Comparison of ENCODE assay signal across 13 cellular contexts in genomic region chr16:66881964-66882508, GRCh38. TPM values are rescaled to one million over a fixed set of nuclear protein-coding genes. Genes with fewer than 3 reads are reported as not detected.
DNase-seq lines count a peak whose midpoint lies in the region; ATAC-seq, FAIRE-seq and TF ChIP-seq lines count a peak whose summit lies in the region.
"Had no signal": no experiment of that assay in that cellular context is flagged by ENCODE, and none has a peak within 500 bp of the region (broad histone marks: within the 10 kb centered on the region; RNA-seq: fewer than 3 reads in every experiment).

No MANE protein-coding gene starts in this region.

- no peak overlapping the region for H2BK5ac ChIP-seq in H1 (ENCODE audit: low read depth, low read length)

- TF ChIP-seq CTCF in OCI-LY1 (IDR thresholded peaks at IDR 0.05; ENCODE audit: low read length) (no peak), H1 (IDR thresholded peaks at IDR 0.05; ENCODE audit: control extremely low read depth in 1 of 3, insufficient read depth in 1 of 3, low read depth in 1 of 3, low read length in 3 of 3) (no peak), parathyroid adenoma (IDR thresholded peaks at IDR 0.05) (no peak), endothelial cell (IDR thresholded peaks at IDR 0.05; ENCODE audit: unreplicated experiment) (no peak)

- peaks cover 27% of the 10 kb centered on the region for H3K4me1 ChIP-seq in OCI-LY1 (ENCODE audit: insufficient read depth, low read length, severe bottlenecking)
- peaks cover 0 to 10% (median 3%) of the 10 kb centered on the region in 4 experiments; a peak in 3 of 7 replicates for H3K4me1 ChIP-seq in H1 (replicated peaks in 1 of 4; ENCODE audit: control insufficient read depth in 3 of 4, insufficient read depth in 4 of 4, low read length in 3 of 4)
- peaks cover 13% of the 10 kb centered on the region for H3K4me1 ChIP-seq in parathyroid adenoma

- H3K27me3 Mint-ChIP-seq in T-helper 2 cell treated with Interferon-gamma antibody and Interleukin-4, amounts not matched to agents 5 μg/mL and 100 μg/mL, for 36 hours (ENCODE audit: low read depth), result no peaks in the 10 kb centered on the region
- H3K27me3 Mint-ChIP-seq in endothelial cell (ENCODE audit: unreplicated experiment), result peaks cover 7% of the 10 kb centered on the region

- H4K8ac ChIP-seq in H1 (ENCODE audit: extremely low read depth, insufficient read depth, low read length), result no peak overlapping the region

- no peak overlapping the region for H2BK20ac ChIP-seq in H1 (ENCODE audit: low read length)

- no peak overlapping the region for H2AK5ac ChIP-seq in H1 (ENCODE audit: low read depth, low read length)

- no peak overlapping the region for H2BK12ac ChIP-seq in H1 (ENCODE audit: low read depth, low read length)

- H3K9ac ChIP-seq in OCI-LY1 (ENCODE audit: low read length) (no peak overlapping the region), H1 (replicated peaks in 1 of 4; ENCODE audit: extremely low read depth in 1 of 4, low read depth in 3 of 4, low read length in 3 of 4) (no peak overlapping the region), parathyroid adenoma (no peak overlapping the region)

- no peak for ATAC-seq in HG03095 (IDR thresholded peaks at IDR 0.05; ENCODE audit: unreplicated experiment)
- ATAC-seq: activated naive CD4-positive, alpha-beta T cell treated with anti-CD3 and anti-CD28 coated beads, Interleukin-2, amount 50 U/mL, for 72 hours; left colon had no signal

- peak overlapping the region; percentile 77; the same call in 1 of the 2 replicates for H3K4me2 ChIP-seq in OCI-LY1 (ENCODE audit: low read length)
- H3K4me2 ChIP-seq in H1 (ENCODE audit: insufficient read depth in 1 of 2, low read depth in 2 of 2, low read length in 2 of 2), result peak overlapping the region; percentile 68 to 89; a peak in 3 of 4 replicates
- H3K4me2 ChIP-seq in parathyroid adenoma (ENCODE audit: low read length), result peak overlapping the region; percentile 61

- H3K36me3 ChIP-seq in OCI-LY1 (ENCODE audit: insufficient read depth, low read length), result peaks cover 29% of the 10 kb centered on the region
- peaks cover 10 to 30% (median 21%) of the 10 kb centered on the region in 4 experiments for H3K36me3 ChIP-seq in H1 (ENCODE audit: control insufficient read depth in 2 of 4, insufficient read depth in 4 of 4, low read length in 3 of 4)
- H3K36me3 ChIP-seq in parathyroid adenoma (ENCODE audit: control insufficient read depth, insufficient read depth, low read length), result no peaks in the 10 kb centered on the region

- H2BK15ac ChIP-seq in H1 (ENCODE audit: low read length), result no peak overlapping the region

- H3K56ac ChIP-seq in H1 (replicated peaks; ENCODE audit: insufficient read length, low read depth, low read length), result no peak overlapping the region

- H3K18ac ChIP-seq in H1 (ENCODE audit: extremely low read depth, low read length), result no peak overlapping the region

- no peak for DNase-seq in T-helper 2 cell treated with Interferon-gamma antibody and Interleukin-4, amounts not matched to agents 5 μg/mL and 100 μg/mL, for 36 hours (ENCODE audit: low spot score)
- no peak for DNase-seq in T-helper 2 cell
- DNase-seq in H1 (ENCODE audit: low read depth in 1 of 2, low spot score in 2 of 2), result no peak
- DNase-seq in substantia nigra (lab: John Stamatoyannopoulos, UW), result no peak
- DNase-seq in endothelial cell (ENCODE audit: low spot score), result no peak
- DNase-seq: ACHN; NCI-H510A treated with DMSO at 0.1 percent for 48 hours; stimulated activated CD4-positive, alpha-beta T cell treated with anti-CD3 and anti-CD28 coated beads, Interleukin-2, amount 100 ng/mL, for 48 hours had no signal

- H3K23me2 ChIP-seq in H1 (ENCODE audit: low read depth, low read length), result peaks cover 8% of the 10 kb centered on the region; the same call in 1 of the 2 replicates

- no peak overlapping the region for H3K14ac ChIP-seq in H1 (ENCODE audit: insufficient read length)

- H4K20me1 ChIP-seq in OCI-LY1 (ENCODE audit: insufficient read depth, low read length) (no peaks in the 10 kb centered on the region), H1 (replicated peaks in 1 of 2; ENCODE audit: control insufficient read depth in 1 of 2, insufficient read depth in 2 of 2, low read length in 2 of 2) (peaks cover 7 to 15% of the 10 kb centered on the region in 2 experiments)

- H3K36me3 Mint-ChIP-seq in T-helper 2 cell treated with Interferon-gamma antibody and Interleukin-4, amounts not matched to agents 5 μg/mL and 100 μg/mL, for 36 hours (ENCODE audit: low read depth), result peaks cover 24% of the 10 kb centered on the region
- peaks cover 13% of the 10 kb centered on the region for H3K36me3 Mint-ChIP-seq in endothelial cell (ENCODE audit: low read depth, unreplicated experiment)

- H4K5ac ChIP-seq in H1 (ENCODE audit: insufficient read length, low read depth, low read length), result no peak overlapping the region

- H3K27ac ChIP-seq in OCI-LY1 (ENCODE audit: low read depth, low read length, poor library complexity, severe bottlenecking) (no peak overlapping the region), H1 (ENCODE audit: low read depth, low read length) (no peak overlapping the region), parathyroid adenoma (no peak overlapping the region), substantia nigra (ENCODE audit: low read depth, low read length, poor library complexity, severe bottlenecking) (no peak overlapping the region)

- H3K9me3 ChIP-seq in OCI-LY1 (ENCODE audit: low read length) (no peaks in the 10 kb centered on the region), H1 (ENCODE audit: insufficient read depth in 2 of 2, low read depth in 1 of 2, low read length in 1 of 2) (no peaks in the 10 kb centered on the region), parathyroid adenoma (ENCODE audit: control insufficient read depth, low read length) (no peaks in the 10 kb centered on the region)

- H3F3A ChIP-seq in OCI-LY1 (ENCODE audit: insufficient read depth, low read length), result no peaks in the 10 kb centered on the region

- H3K27me3 ChIP-seq in OCI-LY1 (ENCODE audit: insufficient read depth, low read length) (no peaks in the 10 kb centered on the region), H1 (replicated peaks in 1 of 4; ENCODE audit: control insufficient read depth in 3 of 4, extremely low read depth in 1 of 4, insufficient read depth in 3 of 4, low read length in 3 of 4) (peaks cover 0 to 3% (median 0%) of the 10 kb centered on the region in 4 experiments; a peak in 1 of 7 replicates), parathyroid adenoma (ENCODE audit: control insufficient read depth, insufficient read depth, low read length) (no peaks in the 10 kb centered on the region)

- no peak for TF ChIP-seq RAD21 in H1 (IDR thresholded peaks at IDR 0.05 in 1 of 2, conservative IDR thresholded peaks at IDR 0.05 in 1 of 2; ENCODE audit: low read depth in 2 of 2, low read length in 2 of 2)

- no peak for TF ChIP-seq EP300 in H1 (IDR thresholded peaks at IDR 0.05; ENCODE audit: borderline replicate concordance in 1 of 2, low read depth in 2 of 2, low read length in 2 of 2)

- no peak overlapping the region for H3K4ac ChIP-seq in H1 (replicated peaks; ENCODE audit: insufficient read length, low read depth, low read length)

- peaks cover 48% of the 10 kb centered on the region for H3K4me1 Mint-ChIP-seq in T-helper 2 cell treated with Interferon-gamma antibody and Interleukin-4, amounts not matched to agents 5 μg/mL and 100 μg/mL, for 36 hours (ENCODE audit: low read depth)
- peaks cover 10% of the 10 kb centered on the region for H3K4me1 Mint-ChIP-seq in endothelial cell (ENCODE audit: unreplicated experiment)

- H3K9me2 ChIP-seq in OCI-LY1 (ENCODE audit: low read depth, low read length), result no peaks in the 10 kb centered on the region

- no peak overlapping the region for H2BK120ac ChIP-seq in H1 (replicated peaks; ENCODE audit: low read depth, low read length)

- H3K4me3 ChIP-seq in OCI-LY1 (ENCODE audit: low read depth, low read length, poor library complexity, severe bottlenecking) (peak overlapping the region; percentile 70), H1 (ENCODE audit: extremely low read depth in 1 of 4, insufficient read depth in 2 of 4, low read depth in 3 of 4, low read length in 4 of 4) (peak overlapping the region in 1 of 4 experiments; percentile 84; a peak in 2 of 8 replicates), parathyroid adenoma (ENCODE audit: low read depth, low read length) (peak overlapping the region; percentile 36)

- CTCF ChIA-PET in H1 (lab: Charles Lee; ENCODE audit: partially characterized antibody), result interaction anchor here (0.6 to 42.0 kb wide), 9 partner anchors 9 to 316 kb away, joined by 3 to 1009 read pairs (median 3); partner anchors contain the start of genes CDH16, DYNC1LI2 and RRAD

- POLR2A ChIA-PET in H1 (lab: Charles Lee; ENCODE audit: partially characterized antibody), result interaction anchor here (0.6 to 3.0 kb wide), 6 partner anchors 8 to 131 kb away, joined by 3 to 12 read pairs (median 7); partner anchors contain the start of gene DYNC1LI2

- peak overlapping the region; percentile 79 for H3K4me3 Mint-ChIP-seq in T-helper 2 cell treated with Interferon-gamma antibody and Interleukin-4, amounts not matched to agents 5 μg/mL and 100 μg/mL, for 36 hours
- H3K4me3 Mint-ChIP-seq in endothelial cell (ENCODE audit: unreplicated experiment), result no peak overlapping the region

- H3K79me1 ChIP-seq in H1 (ENCODE audit: low read depth, low read length), result peaks cover 12% of the 10 kb centered on the region

- no peaks in the 10 kb centered on the region for H3K9me3 Mint-ChIP-seq in T-helper 2 cell treated with Interferon-gamma antibody and Interleukin-4, amounts not matched to agents 5 μg/mL and 100 μg/mL, for 36 hours
- H3K9me3 Mint-ChIP-seq in endothelial cell (ENCODE audit: unreplicated experiment), result no peaks in the 10 kb centered on the region
- H3K9me3 Mint-ChIP-seq: activated naive CD4-positive, alpha-beta T cell treated with anti-CD3 and anti-CD28 coated beads, Interleukin-2, amount 50 U/mL, for 72 hours had no signal

- no peak overlapping the region for H2AFZ ChIP-seq in OCI-LY1 (ENCODE audit: low read length)
- no peak overlapping the region for H2AFZ ChIP-seq in H1 (ENCODE audit: low read length)
- H2AFZ ChIP-seq in parathyroid adenoma, result no peak overlapping the region

- TF ChIP-seq POLR2A in H1 (IDR thresholded peaks at IDR 0.05; ENCODE audit: control extremely low read depth in 1 of 2, low read depth in 2 of 2, low read length in 2 of 2), result no peak

- no peak overlapping the region for H4K91ac ChIP-seq in H1 (replicated peaks; ENCODE audit: insufficient read length, low read length)

- H3K23ac ChIP-seq in H1 (ENCODE audit: insufficient read length), result no peak overlapping the region

- 90% methylated on average over 8 of the region's 8 CpGs; no CpG with 5 or more reads in 1 of the 2 experiments for WGBS in H1 (ENCODE audit: extremely low coverage in 1 of 2, insufficient coverage in 1 of 2, insufficient read length in 1 of 2, insufficient replicate concordance in 2 of 2, low coverage in 1 of 2, low lambda C conversion rate in 2 of 2, missing lambda C conversion rate in 1 of 2), 2 experiments

- peak overlapping the region; percentile 8 for H3K27ac Mint-ChIP-seq in T-helper 2 cell treated with Interferon-gamma antibody and Interleukin-4, amounts not matched to agents 5 μg/mL and 100 μg/mL, for 36 hours
- no peak overlapping the region for H3K27ac Mint-ChIP-seq in endothelial cell (ENCODE audit: unreplicated experiment)
- H3K27ac Mint-ChIP-seq: activated naive CD4-positive, alpha-beta T cell treated with anti-CD3 and anti-CD28 coated beads, Interleukin-2, amount 50 U/mL, for 72 hours had no signal

- H3K79me2 ChIP-seq in OCI-LY1 (ENCODE audit: insufficient read depth, low read length) (no peaks in the 10 kb centered on the region), H1 (ENCODE audit: control insufficient read depth in 1 of 2, insufficient read depth in 2 of 2, low read length in 2 of 2) (peaks cover 0 to 30% of the 10 kb centered on the region in 2 experiments; a peak in 3 of 4 replicates), parathyroid adenoma (peaks cover 3% of the 10 kb centered on the region)

- no peak for FAIRE-seq in H1 (lab: Jason Lieb, UNC)

RNA-seq across cellular contexts. Expression of gene PDP2, which starts 1.7 kb away (rescaled TPM):
- 36.0 and 36.5 TPM in 2 replicates for total RNA-seq in H1 (2021; fragmentation: NEBNext Ultra II Directional; extraction: Animal tissue kit (Norgen Biotek cat#: 25700))
- polyA plus RNA-seq in H1 (2011; rRNA removed), result 10.1 and 11.7 TPM in 2 replicates
- polyA plus RNA-seq in H1 (2011; cell fraction: cytosol; rRNA removed), result 15.6 TPM
- 20.5 TPM for polyA plus RNA-seq in H1 (2011; cell fraction: nucleus; rRNA removed)
- 10.6 to 16.3 TPM (median 15.7 TPM) in 4 replicates for polyA plus RNA-seq in H1 (2012, experiment 1 of 2)
- polyA plus RNA-seq in H1 (2012, experiment 2 of 2), result 14.4 TPM
- polyA plus RNA-seq in H1 (2013, experiment 1 of 2), result 13.5 TPM
- polyA plus RNA-seq in H1 (2013, experiment 2 of 2), result 12.7 TPM
- 97.6 and 123 TPM in 2 replicates for polyA minus RNA-seq in H1 (2011; rRNA and poly(A)+ RNA removed)
- 19.5 TPM for polyA minus RNA-seq in H1 (2011; cell fraction: cytosol; rRNA and poly(A)+ RNA removed)
- polyA minus RNA-seq in H1 (2011; cell fraction: nucleus; rRNA and poly(A)+ RNA removed), result 28.7 TPM
- total RNA-seq in endothelial cell (ENCODE audit: unreplicated experiment), result 11.3 TPM

RNA-seq across cellular contexts. Expression of gene CDH16, which starts 36.6 kb away (rescaled TPM):
- not detected in 2 replicates for total RNA-seq in H1 (2021; fragmentation: NEBNext Ultra II Directional; extraction: Animal tissue kit (Norgen Biotek cat#: 25700))
- not detected in 2 replicates for polyA plus RNA-seq in H1 (2011; rRNA removed)
- polyA plus RNA-seq in H1 (2011; cell fraction: cytosol; rRNA removed), result not detected
- polyA plus RNA-seq in H1 (2011; cell fraction: nucleus; rRNA removed), result not detected
- polyA plus RNA-seq in H1 (2012, experiment 1 of 2), result not detected in 4 replicates
- polyA plus RNA-seq in H1 (2012, experiment 2 of 2), result not detected
- not detected for polyA plus RNA-seq in H1 (2013, experiment 1 of 2)
- not detected for polyA plus RNA-seq in H1 (2013, experiment 2 of 2)
- not detected in 2 replicates for polyA minus RNA-seq in H1 (2011; rRNA and poly(A)+ RNA removed)
- not detected for polyA minus RNA-seq in H1 (2011; cell fraction: cytosol; rRNA and poly(A)+ RNA removed)
- polyA minus RNA-seq in H1 (2011; cell fraction: nucleus; rRNA and poly(A)+ RNA removed), result not detected
- total RNA-seq in endothelial cell (ENCODE audit: unreplicated experiment), result not detected
- total RNA-seq: activated naive CD4-positive, alpha-beta T cell treated with anti-CD3 and anti-CD28 coated beads, Interleukin-2, amount 50 U/mL, for 72 hours had no signal

RNA-seq across cellular contexts. Expression of gene CA7, which starts 37.8 kb away (rescaled TPM):
- total RNA-seq in H1 (2021; fragmentation: NEBNext Ultra II Directional; extraction: Animal tissue kit (Norgen Biotek cat#: 25700)), result 1.7 and 1.8 TPM in 2 replicates
- polyA plus RNA-seq in H1 (2011; rRNA removed), result 2.7 and 4.7 TPM in 2 replicates
- 3.2 TPM for polyA plus RNA-seq in H1 (2011; cell fraction: cytosol; rRNA removed)
- 3.4 TPM for polyA plus RNA-seq in H1 (2011; cell fraction: nucleus; rRNA removed)
- polyA plus RNA-seq in H1 (2012, experiment 1 of 2), result 0.81 to 2.5 TPM (median 2.0 TPM) in 4 replicates
- polyA plus RNA-seq in H1 (2012, experiment 2 of 2), result 2.0 TPM
- 1.6 TPM for polyA plus RNA-seq in H1 (2013, experiment 1 of 2)
- 1.4 TPM for polyA plus RNA-seq in H1 (2013, experiment 2 of 2)
- 2.0 and 2.6 TPM in 2 replicates for polyA minus RNA-seq in H1 (2011; rRNA and poly(A)+ RNA removed)
- 1.5 TPM for polyA minus RNA-seq in H1 (2011; cell fraction: cytosol; rRNA and poly(A)+ RNA removed)
- 1.00 TPM for polyA minus RNA-seq in H1 (2011; cell fraction: nucleus; rRNA and poly(A)+ RNA removed)
- not detected for total RNA-seq in endothelial cell (ENCODE audit: unreplicated experiment)
- total RNA-seq: activated naive CD4-positive, alpha-beta T cell treated with anti-CD3 and anti-CD28 coated beads, Interleukin-2, amount 50 U/mL, for 72 hours had no signal

RNA-seq across cellular contexts. Expression of gene RRAD, which starts 43.3 kb away (rescaled TPM):
- total RNA-seq in H1 (2021; fragmentation: NEBNext Ultra II Directional; extraction: Animal tissue kit (Norgen Biotek cat#: 25700)), result not detected in 2 replicates
- 0.08 and 0.17 TPM in 2 replicates for polyA plus RNA-seq in H1 (2011; rRNA removed)
- polyA plus RNA-seq in H1 (2011; cell fraction: cytosol; rRNA removed), result 0.26 TPM
- polyA plus RNA-seq in H1 (2011; cell fraction: nucleus; rRNA removed), result 0.57 TPM
- 0.16 to 0.83 TPM (median 0.18 TPM) in 3 of 4 replicates, not detected in the other for polyA plus RNA-seq in H1 (2012, experiment 1 of 2)
- 0.16 TPM for polyA plus RNA-seq in H1 (2012, experiment 2 of 2)
- polyA plus RNA-seq in H1 (2013, experiment 1 of 2), result 0.08 TPM
- polyA plus RNA-seq in H1 (2013, experiment 2 of 2), result 0.09 TPM
- polyA minus RNA-seq in H1 (2011; rRNA and poly(A)+ RNA removed), result not detected in 2 replicates
- not detected for polyA minus RNA-seq in H1 (2011; cell fraction: cytosol; rRNA and poly(A)+ RNA removed)
- polyA minus RNA-seq in H1 (2011; cell fraction: nucleus; rRNA and poly(A)+ RNA removed), result not detected
- total RNA-seq in endothelial cell (ENCODE audit: unreplicated experiment), result not detected

RNA-seq across cellular contexts. Expression of gene NAE1, which starts 51.3 kb away (rescaled TPM):
- total RNA-seq in H1 (2021; fragmentation: NEBNext Ultra II Directional; extraction: Animal tissue kit (Norgen Biotek cat#: 25700)), result 145 and 155 TPM in 2 replicates
- 30.3 and 66.6 TPM in 2 replicates for polyA plus RNA-seq in H1 (2011; rRNA removed)
- polyA plus RNA-seq in H1 (2011; cell fraction: cytosol; rRNA removed), result 89.8 TPM
- polyA plus RNA-seq in H1 (2011; cell fraction: nucleus; rRNA removed), result 18.4 TPM
- polyA plus RNA-seq in H1 (2012, experiment 1 of 2), result 82.6 to 180 TPM (median 91.9 TPM) in 4 replicates
- polyA plus RNA-seq in H1 (2012, experiment 2 of 2), result 11.6 TPM
- polyA plus RNA-seq in H1 (2013, experiment 1 of 2), result 195 TPM
- polyA plus RNA-seq in H1 (2013, experiment 2 of 2), result 199 TPM
- 34.3 and 62.0 TPM in 2 replicates for polyA minus RNA-seq in H1 (2011; rRNA and poly(A)+ RNA removed)
- polyA minus RNA-seq in H1 (2011; cell fraction: cytosol; rRNA and poly(A)+ RNA removed), result 31.3 TPM
- polyA minus RNA-seq in H1 (2011; cell fraction: nucleus; rRNA and poly(A)+ RNA removed), result 54.2 TPM
- 63.9 TPM for total RNA-seq in endothelial cell (ENCODE audit: unreplicated experiment)
